In the genomic region with DNA sequence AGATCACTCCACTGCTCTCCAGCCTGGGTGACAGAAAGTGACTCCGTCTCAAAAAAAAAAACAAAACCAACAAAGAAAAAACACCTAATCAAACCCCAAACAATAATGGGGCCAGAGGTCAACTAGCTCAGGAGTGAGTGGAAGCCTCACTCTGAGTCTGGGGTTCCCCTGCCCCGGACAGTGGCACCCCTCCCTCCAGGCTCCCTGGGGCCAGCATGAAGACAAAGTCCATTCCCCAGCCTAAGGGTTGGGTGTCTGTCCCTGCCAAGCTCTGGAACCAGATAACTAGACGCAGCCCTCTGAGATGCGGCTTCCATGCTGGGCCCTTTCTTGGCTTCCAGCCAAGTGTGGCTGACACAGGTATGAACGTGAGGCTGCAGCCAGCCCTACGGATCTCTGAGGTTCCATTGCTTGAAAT, we compare ENCODE assay signal across 15 cellular contexts. TPM values are rescaled to one million over a fixed set of nuclear protein-coding genes. Genes with fewer than 3 reads are reported as not detected.
DNase-seq lines count a peak whose midpoint lies in the region; ATAC-seq and TF ChIP-seq lines count a peak whose summit lies in the region.
"Had no signal": no experiment of that assay in that cellular context is flagged by ENCODE, and none has a peak within 500 bp of the region (broad histone marks: within the 10 kb centered on the region; RNA-seq: fewer than 3 reads in every experiment).

No MANE protein-coding gene starts in this region.

- no peak overlapping the region for H3K27ac Mint-ChIP-seq in neural crest cell (ENCODE audit: unreplicated experiment)
- H3K27ac Mint-ChIP-seq: activated T-helper 17 cell treated with anti-CD3 and anti-CD28 coated beads, Interleukin-2, amount 50 U/mL, for 72 hours had no signal

- H3K36me3 Mint-ChIP-seq in neural crest cell (ENCODE audit: low read depth): peaks cover 11% of the 10 kb centered on the region

- intact Hi-C loops in posterior vena cava (cut with DNase I): no loop called here

- DNase-seq in SK-N-SH: peak; percentile 59
- peak; percentile 16 for DNase-seq in NCI-H128 (lab: John Stamatoyannopoulos, UW; ENCODE audit: unreplicated experiment)
- peak; percentile 14 for DNase-seq in activated effector memory CD4-positive, alpha-beta T cell treated with Interleukin-2 at 50 U/mL for 16 hours
- no peak for DNase-seq in neural crest cell (ENCODE audit: low read depth, low spot score)
- DNase-seq in posterior vena cava (ENCODE audit: low spot score): no peak
- DNase-seq: central memory CD4-positive, alpha-beta T cell; posterior cingulate gyrus; T-helper 17 cell had no signal

- H3K27me3 Mint-ChIP-seq in neural crest cell (ENCODE audit: low read depth): no peaks in the 10 kb centered on the region
- H3K27me3 Mint-ChIP-seq: activated T-helper 17 cell treated with anti-CD3 and anti-CD28 coated beads, Interleukin-2, amount 50 U/mL, for 72 hours; T-helper 17 cell had no signal

- peaks cover 6 to 19% of the 10 kb centered on the region in 2 experiments for H3K36me3 ChIP-seq in SK-N-SH (replicated peaks in 1 of 2; ENCODE audit: control insufficient read depth in 1 of 2, insufficient read depth in 2 of 2, low read length in 1 of 2)

- H4K20me1 ChIP-seq in SK-N-SH (ENCODE audit: insufficient read depth): no peaks in the 10 kb centered on the region

- H3K4me1 Mint-ChIP-seq in neural crest cell: no peaks in the 10 kb centered on the region

- no peaks in the 10 kb centered on the region for H3K9me2 ChIP-seq in SK-N-SH

- H3K9ac ChIP-seq in SK-N-SH: no peak overlapping the region

- H2AFZ ChIP-seq in SK-N-SH (ENCODE audit: low read depth): no peak overlapping the region

- H3K4me1 ChIP-seq in SK-N-SH (ENCODE audit: control insufficient read depth in 1 of 2, insufficient read depth in 2 of 2, low read depth in 1 of 2, low read length in 1 of 2): peaks cover 0 to 36% of the 10 kb centered on the region in 2 experiments; a peak in 1 of 4 replicates

- H3K4me3 Mint-ChIP-seq in neural crest cell: peak overlapping the region; percentile 52
- H3K4me3 Mint-ChIP-seq: activated T-helper 17 cell treated with anti-CD3 and anti-CD28 coated beads, Interleukin-2, amount 50 U/mL, for 72 hours; T-helper 17 cell had no signal

- no peak for TF ChIP-seq EP300 in SK-N-SH (IDR thresholded peaks at IDR 0.05; ENCODE audit: borderline replicate concordance in 1 of 2, low read depth in 1 of 2, low read length in 1 of 2)

- WGBS in SK-N-SH (ENCODE audit: low lambda C conversion rate): 38% methylated on average over 5 of the region's 6 CpGs

- H3K27me3 ChIP-seq in SK-N-SH (ENCODE audit: insufficient read depth): no peaks in the 10 kb centered on the region

- CTCF ChIA-PET in SK-N-SH (lab: Yijun Ruan, JAX): interaction anchor here (1.0 to 9.1 kb wide), 2 partner anchors 10 to 31 kb away, joined by 3 to 73 read pairs; no protein-coding TSS in a partner anchor

- no peaks in the 10 kb centered on the region for H3K79me2 ChIP-seq in SK-N-SH (ENCODE audit: insufficient read depth)

- TF ChIP-seq CTCF in SK-N-SH (IDR thresholded peaks at IDR 0.05) (no peak), neural crest cell (conservative IDR thresholded peaks at IDR 0.05) (no peak)

- no peaks in the 10 kb centered on the region for H3K9me3 Mint-ChIP-seq in neural crest cell
- H3K9me3 Mint-ChIP-seq: activated T-helper 17 cell treated with anti-CD3 and anti-CD28 coated beads, Interleukin-2, amount 50 U/mL, for 72 hours had no signal

- POLR2A ChIA-PET in SK-N-SH (lab: Yijun Ruan, JAX): interaction anchor here (1.0 to 1.6 kb wide), 2 partner anchors 14 to 35 kb away, joined by 3 to 5 read pairs; a partner anchor contains a TSS

- peak overlapping the region in 1 of 2 experiments; percentile 2; a peak in 1 of 4 replicates for H3K27ac ChIP-seq in SK-N-SH (ENCODE audit: low read depth in 2 of 2, low read length in 1 of 2)
- H3K27ac ChIP-seq: thoracic aorta had no signal

- H3K9me3 ChIP-seq in SK-N-SH: no peaks in the 10 kb centered on the region
- H3K9me3 ChIP-seq: thoracic aorta had no signal

- ATAC-seq in SK-N-SH treated with all-trans-retinoic acid at 6 μM for 48 hours (no peak), GM18517 (IDR thresholded peaks at IDR 0.05; ENCODE audit: unreplicated experiment) (no peak), HG02798 (IDR thresholded peaks at IDR 0.05; ENCODE audit: poor library complexity, unreplicated experiment) (no peak)
- ATAC-seq: activated T-helper 17 cell treated with anti-CD3 and anti-CD28 coated beads, Interleukin-2, amount 50 U/mL, for 72 hours; T-helper 17 cell had no signal

- H3F3A ChIP-seq in SK-N-SH (replicated peaks; ENCODE audit: insufficient read depth): no peaks in the 10 kb centered on the region

- no peak for TF ChIP-seq RAD21 in SK-N-SH (IDR thresholded peaks at IDR 0.05; ENCODE audit: low read length)

- H3K4me3 ChIP-seq in SK-N-SH (ENCODE audit: low read depth in 2 of 2, low read length in 1 of 2): no peak overlapping the region
- H3K4me3 ChIP-seq: thoracic aorta had no signal

- H3K4me2 ChIP-seq in SK-N-SH: no peak overlapping the region

TF ChIP-seq in SK-N-SH, 30 proteins besides CTCF, POLR2A, EP300 and RAD21:
- TF ChIP-seq, protein P1, sequence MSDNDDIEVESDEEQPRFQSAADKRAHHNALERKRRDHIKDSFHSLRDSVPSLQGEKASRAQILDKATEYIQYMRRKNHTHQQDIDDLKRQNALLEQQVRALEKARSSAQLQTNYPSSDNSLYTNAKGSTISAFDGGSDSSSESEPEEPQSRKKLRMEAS (IDR thresholded peaks at IDR 0.05; ENCODE audit: low read depth): no peak
- TF ChIP-seq GATA2 (CRISPR knock-in tag; IDR thresholded peaks at IDR 0.05) (no peak), TAF1 (IDR thresholded peaks at IDR 0.05; ENCODE audit: borderline replicate concordance, low read depth, low read length) (no peak), MXI1 (IDR thresholded peaks at IDR 0.05; ENCODE audit: low read depth, low read length) (0 out of 2 replicates have a peak, but pooled peaks have one; percentile 12), SMC3 (IDR thresholded peaks at IDR 0.05; ENCODE audit: low read depth, low read length) (no peak), GABPA (IDR thresholded peaks at IDR 0.05; ENCODE audit: low read depth) (no peak), NFIC (IDR thresholded peaks at IDR 0.05; ENCODE audit: borderline replicate concordance) (peak; percentile 39; the same call in 1 of the 2 replicates)

TF ChIP-seq in SK-N-SH treated with all-trans-retinoic acid at 6 μM for 48 hours, 23 proteins besides CTCF, POLR2A, EP300 and RAD21:
- TF ChIP-seq ESRRG (CRISPR knock-in tag; IDR thresholded peaks at IDR 0.05) (no peak), ISL1 (CRISPR knock-in tag; IDR thresholded peaks at IDR 0.05) (no peak), OSR1 (CRISPR knock-in tag; IDR thresholded peaks at IDR 0.05) (no peak), ZNF8 (CRISPR knock-in tag; IDR thresholded peaks at IDR 0.05) (no peak)
- TF ChIP-seq, protein P2, sequence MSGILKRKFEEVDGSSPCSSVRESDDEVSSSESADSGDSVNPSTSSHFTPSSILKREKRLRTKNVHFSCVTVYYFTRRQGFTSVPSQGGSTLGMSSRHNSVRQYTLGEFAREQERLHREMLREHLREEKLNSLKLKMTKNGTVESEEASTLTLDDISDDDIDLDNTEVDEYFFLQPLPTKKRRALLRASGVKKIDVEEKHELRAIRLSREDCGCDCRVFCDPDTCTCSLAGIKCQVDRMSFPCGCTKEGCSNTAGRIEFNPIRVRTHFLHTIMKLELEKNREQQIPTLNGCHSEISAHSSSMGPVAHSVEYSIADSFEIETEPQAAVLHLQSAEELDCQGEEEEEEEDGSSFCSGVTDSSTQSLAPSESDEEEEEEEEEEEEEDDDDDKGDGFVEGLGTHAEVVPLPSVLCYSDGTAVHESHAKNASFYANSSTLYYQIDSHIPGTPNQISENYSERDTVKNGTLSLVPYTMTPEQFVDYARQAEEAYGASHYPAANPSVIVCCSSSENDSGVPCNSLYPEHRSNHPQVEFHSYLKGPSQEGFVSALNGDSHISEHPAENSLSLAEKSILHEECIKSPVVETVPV (CRISPR knock-in tag; IDR thresholded peaks at IDR 0.05): no peak

RNA-seq across cellular contexts. Expression of a gene that starts 1.7 kb away (rescaled TPM):
- polyA plus RNA-seq in SK-N-SH (2012; rRNA removed): 25.3 and 32.5 TPM in 2 replicates
- 18.1 and 23.5 TPM in 2 replicates for polyA plus RNA-seq in SK-N-SH (2012; cell fraction: cytosol; rRNA removed)
- polyA plus RNA-seq in SK-N-SH (2012; cell fraction: nucleus; rRNA removed): 20.0 and 23.3 TPM in 2 replicates
- total RNA-seq in neural crest cell (18.1 and 18.3 TPM in 2 replicates), posterior vena cava (10 to 100 TPM; 13.8 to 17.6 TPM)

RNA-seq across cellular contexts. Expression of a gene that starts 12.4 kb away (rescaled TPM):
- 1.9 and 2.3 TPM in 2 replicates for polyA plus RNA-seq in SK-N-SH (2012; rRNA removed)
- 0.72 and 1.1 TPM in 2 replicates for polyA plus RNA-seq in SK-N-SH (2012; cell fraction: cytosol; rRNA removed)
- 0.52 and 0.54 TPM in 2 replicates for polyA plus RNA-seq in SK-N-SH (2012; cell fraction: nucleus; rRNA removed)
- not detected in 2 replicates for total RNA-seq in neural crest cell
- total RNA-seq in posterior vena cava: not detected
- total RNA-seq: activated T-helper 17 cell treated with anti-CD3 and anti-CD28 coated beads, Interleukin-2, amount 50 U/mL, for 72 hours; NCI-H460; T-helper 17 cell; thoracic aorta had no signal
- polyA plus RNA-seq: keratinocyte had no signal

RNA-seq across cellular contexts. Expression of a gene that starts 13.6 kb away (rescaled TPM):
- polyA plus RNA-seq in SK-N-SH (2012; rRNA removed): 72.1 and 97.8 TPM in 2 replicates
- polyA plus RNA-seq in SK-N-SH (2012; cell fraction: cytosol; rRNA removed): 77.3 and 91.6 TPM in 2 replicates
- 58.6 and 68.8 TPM in 2 replicates for polyA plus RNA-seq in SK-N-SH (2012; cell fraction: nucleus; rRNA removed)
- total RNA-seq in neural crest cell: 98.1 and 103 TPM in 2 replicates
- 10 to 100 TPM; 38.8 to 47.3 TPM for total RNA-seq in posterior vena cava

RNA-seq across cellular contexts. Expression of a gene that starts 19.5 kb away (rescaled TPM):
- polyA plus RNA-seq in SK-N-SH (2012; rRNA removed): 6.2 and 6.6 TPM in 2 replicates
- polyA plus RNA-seq in SK-N-SH (2012; cell fraction: cytosol; rRNA removed): 3.1 and 5.0 TPM in 2 replicates
- 12.6 and 16.0 TPM in 2 replicates for polyA plus RNA-seq in SK-N-SH (2012; cell fraction: nucleus; rRNA removed)
- total RNA-seq in neural crest cell (8.8 and 9.7 TPM in 2 replicates), posterior vena cava (1 to 10 TPM; 2.8 to 3.5 TPM)

RNA-seq across cellular contexts. Expression of a gene that starts 22.9 kb away (rescaled TPM):
- polyA plus RNA-seq in SK-N-SH (2012; rRNA removed): 3.3 TPM in 2 replicates
- 1.4 and 3.9 TPM in 2 replicates for polyA plus RNA-seq in SK-N-SH (2012; cell fraction: cytosol; rRNA removed)
- polyA plus RNA-seq in SK-N-SH (2012; cell fraction: nucleus; rRNA removed): 1.7 and 4.5 TPM in 2 replicates
- total RNA-seq in neural crest cell: 0.82 and 0.89 TPM in 2 replicates
- total RNA-seq in posterior vena cava: not detected
- total RNA-seq: activated T-helper 17 cell treated with anti-CD3 and anti-CD28 coated beads, Interleukin-2, amount 50 U/mL, for 72 hours; thoracic aorta had no signal
- polyA plus RNA-seq: keratinocyte had no signal

Comparison
In these comparisons a context has a peak if more than half of its experiments do, and no peak if none do; other contexts are left out.
1. DNase-seq: peak in SK-N-SH (single experiment), NCI-H128 (single experiment) and activated effector memory CD4-positive, alpha-beta T cell treated with Interleukin-2 at 50 U/mL for 16 hours (single experiment); none in neural crest cell (single experiment) and posterior vena cava (single experiment).